ENCODE assay signal across 21 cellular contexts in the genomic region with DNA sequence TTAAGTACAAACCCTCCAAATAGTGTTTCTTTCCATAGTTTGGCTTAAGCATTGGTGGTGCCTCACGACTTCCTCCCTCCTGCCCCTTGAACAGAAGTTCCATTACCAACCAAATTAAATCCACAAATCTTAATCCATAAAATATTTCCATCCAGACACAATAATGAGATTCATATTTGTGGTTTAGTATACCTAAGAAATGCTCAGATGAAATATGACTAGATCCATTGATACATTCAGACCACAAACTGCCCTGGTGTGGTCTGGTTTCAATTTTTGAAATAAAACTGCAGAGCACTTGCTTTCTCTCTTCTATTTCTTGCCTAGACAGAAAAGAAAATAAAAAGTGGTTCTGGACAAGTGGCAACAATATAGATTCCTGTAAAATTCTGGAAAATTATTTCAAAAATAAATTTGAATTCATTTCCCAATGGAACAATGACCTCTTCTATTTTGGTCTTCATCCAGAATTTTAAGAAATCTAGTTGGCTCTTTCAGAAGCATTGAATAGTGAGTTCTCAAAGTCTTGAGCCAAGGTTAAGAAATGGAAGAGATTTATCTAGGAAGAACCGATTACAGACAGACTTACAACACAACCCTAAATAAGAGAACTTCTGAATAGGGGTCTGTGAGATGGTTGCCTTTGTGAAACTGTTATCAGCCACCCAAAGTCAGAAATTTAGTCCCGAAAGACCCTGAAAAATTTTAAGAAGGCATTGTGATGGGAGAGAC. TPM values are rescaled to one million over a fixed set of nuclear protein-coding genes. Genes with fewer than 3 reads are reported as not detected.
DNase-seq lines count a peak whose midpoint lies in the region; ATAC-seq, FAIRE-seq and TF ChIP-seq lines count a peak whose summit lies in the region.
"Had no signal": no experiment of that assay in that cellular context is flagged by ENCODE, and none has a peak within 500 bp of the region (broad histone marks: within the 10 kb centered on the region; RNA-seq: fewer than 3 reads in every experiment).

No MANE protein-coding gene starts in this region.

- no peaks in the 10 kb centered on the region for H3K9me3 ChIP-seq in esophagus squamous epithelium
- no peaks in the 10 kb centered on the region for H3K9me3 ChIP-seq in HepG2 (ENCODE audit: low read length)
- H3K9me3 ChIP-seq in aorta (ENCODE audit: control insufficient read depth, low read length) = no peaks in the 10 kb centered on the region
- H3K9me3 ChIP-seq in small intestine (ENCODE audit: control insufficient read depth, low read depth) = no peaks in the 10 kb centered on the region
- H3K9me3 ChIP-seq: BLaER1 had no signal

- intact Hi-C loops in esophagus squamous epithelium (cut with DNase I) (no loop called here), HepG2 (cut with micrococcal nuclease; ENCODE audit: unreplicated experiment) (no loop called here), aorta (cut with DNase I) (no loop called here)

- H3K9ac ChIP-seq in rectal smooth muscle tissue (ENCODE audit: low read length) = no peak overlapping the region
- H3K9ac ChIP-seq in HepG2 (ENCODE audit: insufficient read depth, low read depth, low read length) = no peak overlapping the region
- H3K9ac ChIP-seq: BLaER1 had no signal

- POLR2A ChIA-PET in HepG2 (lab: Yijun Ruan, JAX) = no interaction called here

- no peak overlapping the region for H3K4me2 ChIP-seq in HepG2 (ENCODE audit: low read depth, low read length)
- H3K4me2 ChIP-seq: BLaER1, GM23338 had no signal

- H3K27me3 ChIP-seq in ACC112 (ENCODE audit: insufficient read depth, low read length) (no peaks in the 10 kb centered on the region), esophagus squamous epithelium (no peaks in the 10 kb centered on the region), rectal smooth muscle tissue (ENCODE audit: control insufficient read depth, insufficient read depth, low read length) (no peaks in the 10 kb centered on the region), HepG2 (ENCODE audit: control insufficient read depth in 1 of 2, insufficient read depth in 2 of 2, low read length in 2 of 2) (no peaks in the 10 kb centered on the region), aorta (ENCODE audit: control insufficient read depth in 1 of 2, insufficient read depth in 2 of 2, low read length in 1 of 2) (no peaks in the 10 kb centered on the region), small intestine (ENCODE audit: control insufficient read depth in 2 of 2, insufficient read depth in 2 of 2, low read length in 2 of 2) (no peaks in the 10 kb centered on the region)
- H3K27me3 ChIP-seq: BLaER1 had no signal

- no peak overlapping the region for H2AFZ ChIP-seq in ACC112 (ENCODE audit: low read length, unreplicated experiment)
- H2AFZ ChIP-seq in HepG2 (ENCODE audit: low read length) = no peak overlapping the region
- H2AFZ ChIP-seq: GM23338 had no signal

- BruUV-seq in HepG2 (replicated peaks; lab: Mats Ljungman, UMichigan) = no TSS peak

- H3K36me3 Mint-ChIP-seq in activated naive CD8-positive, alpha-beta T cell treated with anti-CD3 and anti-CD28 coated beads, Interleukin-2, amount 50 U/mL, for 24 hours (ENCODE audit: low read depth) = no peaks in the 10 kb centered on the region
- H3K36me3 Mint-ChIP-seq: CD4-positive, alpha-beta memory T cell had no signal

- H3K9me3 Mint-ChIP-seq in activated naive CD8-positive, alpha-beta T cell treated with anti-CD3 and anti-CD28 coated beads, Interleukin-2, amount 50 U/mL, for 24 hours = no peaks in the 10 kb centered on the region
- H3K9me3 Mint-ChIP-seq: CD4-positive, alpha-beta memory T cell; GM23338 had no signal

- H3K4me1 ChIP-seq in ACC112 (ENCODE audit: control insufficient read depth, insufficient read depth, low read length, unreplicated experiment) (peaks cover 43% of the 10 kb centered on the region), esophagus squamous epithelium (peaks cover 0 to 57% (median 26%) of the 10 kb centered on the region in 3 donors), rectal smooth muscle tissue (ENCODE audit: control insufficient read depth, insufficient read depth, low read length) (peaks cover 51% of the 10 kb centered on the region), HepG2 (ENCODE audit: insufficient read depth, low read length) (no peaks in the 10 kb centered on the region), aorta (ENCODE audit: control insufficient read depth in 1 of 2, insufficient read depth in 2 of 2, low read length in 2 of 2) (peaks cover 0 to 2% of the 10 kb centered on the region in 2 donors), small intestine (ENCODE audit: control insufficient read depth in 2 of 2, insufficient read depth in 1 of 2, low read depth in 1 of 2, low read length in 1 of 2) (no peaks in the 10 kb centered on the region)
- H3K4me1 ChIP-seq: BLaER1 had no signal

- H4K20me1 ChIP-seq in HepG2 (ENCODE audit: insufficient read depth, low read length) = no peaks in the 10 kb centered on the region
- H4K20me1 ChIP-seq: BLaER1 had no signal

- DNase-seq in SK-MEL-5 (ENCODE audit: low read depth, low spot score) (peak; percentile 56), esophagus squamous epithelium (lab: John Stamatoyannopoulos, UW) (no peak), HepG2 (ENCODE audit: low spot score) (no peak), aorta (no peak), small intestine (no peak)
- DNase-seq in activated naive CD8-positive, alpha-beta T cell treated with anti-CD3 and anti-CD28 coated beads, Interleukin-2, amount 50 U/mL, for 24 hours = no peak
- DNase-seq: Calu3; CD4-positive, alpha-beta memory T cell; NCI-H1105; NCI-H2081; NCI-H510A; NCI-H748 treated with DMSO at 0.1 percent for 48 hours; SHP77 treated with DMSO at 0.1 percent for 48 hours had no signal

- peaks cover 8% of the 10 kb centered on the region for H3K4me1 Mint-ChIP-seq in activated naive CD8-positive, alpha-beta T cell treated with anti-CD3 and anti-CD28 coated beads, Interleukin-2, amount 50 U/mL, for 24 hours

- CTCF ChIA-PET in HepG2 (lab: Yijun Ruan, JAX; ENCODE audit: low intra/inter-chr PET ratio, low total read pairs) = no interaction called here

- peak overlapping the region; percentile 18 for H3K27ac ChIP-seq in ACC112 (ENCODE audit: low read depth, low read length)
- H3K27ac ChIP-seq in esophagus squamous epithelium = peak overlapping the region in 3 of 4 donors; percentile 53 to 64 (median 60)
- peak overlapping the region; percentile 72 for H3K27ac ChIP-seq in rectal smooth muscle tissue (ENCODE audit: low read depth, low read length)
- no peak overlapping the region for H3K27ac ChIP-seq in HepG2 (ENCODE audit: extremely low read length, insufficient read depth, low read length)
- no peak overlapping the region for H3K27ac ChIP-seq in aorta (ENCODE audit: low read depth in 1 of 2, low read length in 2 of 2)
- peak overlapping the region in 1 of 2 donors; percentile 27 for H3K27ac ChIP-seq in small intestine (ENCODE audit: low read depth in 1 of 2, low read length in 1 of 2)
- H3K27ac ChIP-seq: BLaER1 had no signal

- FAIRE-seq in HepG2 (lab: Jason Lieb, UNC) (no peak), small intestine (lab: Jason Lieb, UNC) (no peak)
- FAIRE-seq: GM12878, K562 had no signal

- H3K4me3 Mint-ChIP-seq in activated naive CD8-positive, alpha-beta T cell treated with anti-CD3 and anti-CD28 coated beads, Interleukin-2, amount 50 U/mL, for 24 hours = no peak overlapping the region
- H3K4me3 Mint-ChIP-seq: CD4-positive, alpha-beta memory T cell; GM23338 had no signal

- in situ Hi-C loops in SK-MEL-5 (cut with HindIII; ENCODE audit: low pct_unique_long_range_greater_than_20kb, low sequenced_read_pairs) (no loop called here), HepG2 (cut with HindIII; ENCODE audit: extremely low pct_ligation_motif_present, low pct_unique_long_range_greater_than_20kb) (no loop called here)

- H3K4me3 ChIP-seq in ACC112 (ENCODE audit: low read depth, low read length) (no peak overlapping the region), esophagus squamous epithelium (no peak overlapping the region), rectal smooth muscle tissue (ENCODE audit: low read length) (no peak overlapping the region), HepG2 (replicated peaks in 1 of 3; ENCODE audit: insufficient read depth in 1 of 3, low read depth in 2 of 3, low read length in 3 of 3) (no peak overlapping the region), aorta (ENCODE audit: low read length in 2 of 2) (no peak overlapping the region), small intestine (ENCODE audit: low read depth in 1 of 2, low read length in 2 of 2) (no peak overlapping the region)
- H3K4me3 ChIP-seq: BLaER1, GM12878, GM23338, K562 had no signal

- H3K79me2 ChIP-seq in ACC112 (ENCODE audit: control insufficient read depth, insufficient read depth, low read length, unreplicated experiment) (no peaks in the 10 kb centered on the region), HepG2 (ENCODE audit: insufficient read depth, low read length) (no peaks in the 10 kb centered on the region)

- WGBS in esophagus squamous epithelium, 2 donors = 76% methylated on average over 3 of the region's 3 CpGs
- 10% methylated on average over 3 of the region's 3 CpGs for WGBS in HepG2 (ENCODE audit: low lambda C conversion rate)
- WGBS in aorta, 2 donors = 88 to 91% methylated on average over 3 of the region's 3 CpGs
- 80 to 90% (median 81%) methylated on average over 3 of the region's 3 CpGs for WGBS in small intestine, 3 donors

- ATAC-seq in HepG2 = no peak
- no peak for ATAC-seq in activated naive CD8-positive, alpha-beta T cell treated with anti-CD3 and anti-CD28 coated beads, Interleukin-2, amount 50 U/mL, for 24 hours
- ATAC-seq in aorta (ENCODE audit: low FRiP score) = no peak
- ATAC-seq: GM12878, GM23338, HCT116, K562 had no signal

- no peak for TF ChIP-seq RAD21 in HepG2 (CRISPR knock-in tag; IDR thresholded peaks at IDR 0.05)

- peaks cover 16% of the 10 kb centered on the region for H3K27me3 Mint-ChIP-seq in activated naive CD8-positive, alpha-beta T cell treated with anti-CD3 and anti-CD28 coated beads, Interleukin-2, amount 50 U/mL, for 24 hours

- TF ChIP-seq POLR2A in esophagus squamous epithelium (IDR thresholded peaks at IDR 0.05) (no peak), HepG2 (IDR thresholded peaks at IDR 0.05; ENCODE audit: insufficient read depth in 1 of 2, low read depth in 2 of 2, low read length in 2 of 2) (no peak)

- TF ChIP-seq EP300 in HepG2 (IDR thresholded peaks at IDR 0.05; ENCODE audit: low read depth in 2 of 2, low read length in 2 of 2) (no peak), HepG2 (CRISPR knock-in tag; IDR thresholded peaks at IDR 0.05; ENCODE audit: borderline replicate concordance) (no peak)

- TF ChIP-seq CTCF in esophagus squamous epithelium (IDR thresholded peaks at IDR 0.05) (no peak), HepG2 (CRISPR knock-in tag; IDR thresholded peaks at IDR 0.05) (no peak)

- H3K36me3 ChIP-seq in ACC112 (ENCODE audit: insufficient read depth, low read length) (no peaks in the 10 kb centered on the region), esophagus squamous epithelium (no peaks in the 10 kb centered on the region), rectal smooth muscle tissue (ENCODE audit: control insufficient read depth, insufficient read depth, low read length) (no peaks in the 10 kb centered on the region), HepG2 (replicated peaks in 1 of 2; ENCODE audit: control insufficient read depth in 1 of 2, insufficient read depth in 2 of 2, low read length in 2 of 2) (no peaks in the 10 kb centered on the region), aorta (ENCODE audit: control insufficient read depth in 1 of 2, insufficient read depth in 2 of 2, low read length in 1 of 2) (no peaks in the 10 kb centered on the region), small intestine (ENCODE audit: control insufficient read depth in 2 of 2, insufficient read depth in 2 of 2, low read length in 2 of 2) (no peaks in the 10 kb centered on the region)
- H3K36me3 ChIP-seq: BLaER1 had no signal

- H3K27ac Mint-ChIP-seq in activated naive CD8-positive, alpha-beta T cell treated with anti-CD3 and anti-CD28 coated beads, Interleukin-2, amount 50 U/mL, for 24 hours = no peak overlapping the region
- H3K27ac Mint-ChIP-seq: CD4-positive, alpha-beta memory T cell; GM23338 had no signal

RNA-seq across cellular contexts. Expression of gene TNC, which starts 14.0 kb away (rescaled TPM):
- 106 and 132 TPM in 2 replicates for total RNA-seq in SK-MEL-5 (2014; rRNA removed; shearing (Covaris generic))
- 400 and 552 TPM in 2 replicates for polyA plus RNA-seq in SK-MEL-5 (2015; cell fraction: cytosol; rRNA removed)
- 171 and 226 TPM in 2 replicates for polyA plus RNA-seq in SK-MEL-5 (2015; cell fraction: nucleus; rRNA removed)
- 10 to 100 TPM in 3 of 4 donors, 1 to 10 TPM in 1; 8.5 to 75.1 (median 45.4) TPM for total RNA-seq in esophagus squamous epithelium
- not detected in 2 replicates for total RNA-seq in HepG2 (2016; rRNA removed; fragmentation: Illumina TruSeq; extraction: Trizol)
- not detected in 2 replicates for total RNA-seq in HepG2 (2016; cell fraction: cytosol; rRNA removed; fragmentation: Illumina TruSeq; extraction: Trizol; ENCODE audit: low read depth)
- total RNA-seq in HepG2 (2016; cell fraction: insoluble cytoplasmic fraction; rRNA removed; fragmentation: Illumina TruSeq; extraction: Trizol) = not detected in 2 replicates
- not detected in 2 replicates for total RNA-seq in HepG2 (2016; cell fraction: membrane; rRNA removed; fragmentation: Illumina TruSeq; extraction: Trizol)
- not detected in 2 replicates for total RNA-seq in HepG2 (2016; cell fraction: nucleus; rRNA removed; fragmentation: Illumina TruSeq; extraction: Trizol)
- not detected in 2 replicates for polyA plus RNA-seq in HepG2 (2011; rRNA removed)
- not detected in 2 replicates for polyA plus RNA-seq in HepG2 (2011; cell fraction: cytosol; rRNA removed)
- polyA plus RNA-seq in HepG2 (2011; cell fraction: nucleus; rRNA removed) = not detected in 2 replicates
- not detected in 2 replicates for polyA plus RNA-seq in HepG2 (2012)
- not detected in 2 replicates for polyA plus RNA-seq in HepG2 (2016; cell fraction: cytosol; fragmentation: Illumina TruSeq; extraction: Trizol; ENCODE audit: low read depth)
- not detected in 2 replicates for polyA plus RNA-seq in HepG2 (2016; cell fraction: insoluble cytoplasmic fraction; fragmentation: Illumina TruSeq; extraction: Trizol; ENCODE audit: low read depth)
- polyA plus RNA-seq in HepG2 (2016; cell fraction: membrane; fragmentation: Illumina TruSeq; extraction: Trizol; ENCODE audit: low read depth) = not detected in 2 replicates
- not detected in 2 replicates for polyA plus RNA-seq in HepG2 (2016; cell fraction: nucleus; fragmentation: Illumina TruSeq; extraction: Trizol; ENCODE audit: insufficient read depth, low read depth)
- 0.09 TPM in 1 of 2 replicates, not detected in the other for polyA minus RNA-seq in HepG2 (2011; rRNA and poly(A)+ RNA removed; ENCODE audit: low replicate concordance)
- not detected in 2 replicates for polyA minus RNA-seq in HepG2 (2011; cell fraction: cytosol; rRNA and poly(A)+ RNA removed)
- not detected in 2 replicates for polyA minus RNA-seq in HepG2 (2011; cell fraction: nucleus; rRNA and poly(A)+ RNA removed)
- 1,000 to 10,000 TPM in 1 of 2 donors, 100 to 1,000 TPM in 1; 117 to 1,047 TPM for total RNA-seq in aorta
- polyA plus RNA-seq in aorta = 10 to 100 TPM in 1 of 2 donors, 1 to 10 TPM in 1; 8.5 to 88.4 TPM
- 1 to 10 TPM in 2 of 3 donors, under 1 TPM in 1; 0.54 to 6.0 (median 1.8) TPM for polyA plus RNA-seq in small intestine
- total RNA-seq: CD4-positive, alpha-beta memory T cell; OCI-LY7 had no signal
- polyA plus RNA-seq: CD4-positive, alpha-beta memory T cell; K562 had no signal

Comparison
In these comparisons a context has a peak if more than half of its experiments do, and no peak if none do; other contexts are left out.
1. H3K27ac ChIP-seq: peak in ACC112 (single experiment), esophagus squamous epithelium (3 of 4) and rectal smooth muscle tissue (single experiment); none in HepG2 (single experiment) and aorta (0 of 2).
2. RNA of gene TNC, which starts 14.0 kb away (total RNA-seq): 117 to 1,047 TPM in aorta, 106 to 132 TPM in SK-MEL-5 and 8.5 to 75.1 TPM in esophagus squamous epithelium; not detected in HepG2; every median in the first group is over 4 times any median in the second.